ENCODE assay signal across 11 cellular contexts in the genomic region with DNA sequence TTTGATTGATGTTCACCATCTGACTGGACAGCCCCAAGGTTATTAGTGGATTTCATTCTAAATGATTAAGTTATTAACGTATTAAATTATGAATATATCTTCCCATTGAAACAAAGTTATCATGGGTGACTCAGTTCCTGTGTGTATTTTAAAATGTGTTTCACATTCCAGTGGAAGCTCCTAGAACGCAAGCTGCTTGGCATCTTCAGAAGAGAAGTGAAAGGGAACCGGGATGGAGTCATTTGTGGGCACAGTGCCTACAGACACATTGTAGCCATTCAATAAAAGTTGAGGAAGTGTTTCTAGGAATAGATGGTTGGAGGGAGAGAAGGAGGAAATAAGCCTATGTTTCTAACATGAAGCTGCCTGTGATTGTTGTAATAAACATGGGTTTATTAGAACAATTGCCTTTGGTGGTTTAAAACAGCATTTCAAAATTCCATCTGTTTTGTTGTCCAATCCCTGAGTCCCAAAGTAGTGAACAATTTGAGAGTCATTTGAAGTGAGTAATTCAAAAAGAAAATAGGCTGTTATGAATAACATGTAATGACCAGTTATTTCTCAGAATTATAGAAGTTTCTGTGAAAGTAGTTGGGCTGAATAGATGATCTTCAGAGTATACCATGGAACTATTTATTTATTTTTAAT.
DNase-seq lines count a peak whose midpoint lies in the region; ATAC-seq and TF ChIP-seq lines count a peak whose summit lies in the region.
"Had no signal": no experiment of that assay in that cellular context is flagged by ENCODE, and none has a peak within 500 bp of the region (broad histone marks: within the 10 kb centered on the region; RNA-seq: fewer than 3 reads in every experiment).

No MANE protein-coding gene starts in this region.

- H3K4me1 ChIP-seq in vagina = peaks cover 18% of the 10 kb centered on the region

- peak; percentile 72 for DNase-seq in HFF-Myc (ENCODE audit: extremely low read depth, low read depth)
- DNase-seq in astrocyte of the cerebellum (ENCODE audit: low read depth) = peak; percentile 88
- peak; percentile 31 for DNase-seq in left ventricle myocardium superior
- peak; percentile 90 for DNase-seq in stromal cell of bone marrow (ENCODE audit: low read depth)
- no peak for DNase-seq in activated CD8-positive, alpha-beta T cell treated with anti-CD3 and anti-CD28 coated beads, Interleukin-2, amount 10 ng/mL, durations not matched to agents 7 days and 5 days
- DNase-seq in vagina (ENCODE audit: extremely low spot score in 2 of 2) = no peak
- no peak for DNase-seq in activated CD8-positive, alpha-beta memory T cell treated with anti-CD3 and anti-CD28 coated beads for 24 hours
- DNase-seq: activated CD8-positive, alpha-beta memory T cell treated with anti-CD3 and anti-CD28 coated beads, Interleukin-2, amount 50 U/mL, for 4 hours; NK-92 treated with Interleukin-12 subunit alpha and Interleukin-12 subunit beta, amount 100 ng/mL, for 24 hours; stimulated activated CD4-positive, alpha-beta T cell treated with anti-CD3 and anti-CD28 coated beads, Interleukin-1b, Interleukin-23, amount 100 ng/mL, for 48 hours had no signal

- H3K27me3 Mint-ChIP-seq in activated CD8-positive, alpha-beta T cell treated with anti-CD3 and anti-CD28 coated beads, Interleukin-2, amount 10 ng/mL, durations not matched to agents 7 days and 5 days (ENCODE audit: low read depth) = no peaks in the 10 kb centered on the region

- no peaks in the 10 kb centered on the region for H3K9me3 Mint-ChIP-seq in activated CD8-positive, alpha-beta T cell treated with anti-CD3 and anti-CD28 coated beads, Interleukin-2, amount 10 ng/mL, durations not matched to agents 7 days and 5 days (ENCODE audit: insufficient read depth)

- ATAC-seq in left ventricle myocardium superior = peak; percentile 84
- no peak for ATAC-seq in activated CD8-positive, alpha-beta T cell treated with anti-CD3 and anti-CD28 coated beads, Interleukin-2, amount 10 ng/mL, durations not matched to agents 7 days and 5 days
- ATAC-seq in GM19351 (IDR thresholded peaks at IDR 0.05; ENCODE audit: unreplicated experiment) = no peak

- no peak overlapping the region for H3K27ac Mint-ChIP-seq in activated CD8-positive, alpha-beta T cell treated with anti-CD3 and anti-CD28 coated beads, Interleukin-2, amount 10 ng/mL, durations not matched to agents 7 days and 5 days

- H3K27ac ChIP-seq in vagina = no peak overlapping the region

- H3K36me3 Mint-ChIP-seq in activated CD8-positive, alpha-beta T cell treated with anti-CD3 and anti-CD28 coated beads, Interleukin-2, amount 10 ng/mL, durations not matched to agents 7 days and 5 days (ENCODE audit: low read depth) = no peaks in the 10 kb centered on the region

- H3K4me3 ChIP-seq in HFF-Myc (replicated peaks; ENCODE audit: low read depth, low read length) (no peak overlapping the region), astrocyte of the cerebellum (ENCODE audit: low read depth, low read length) (no peak overlapping the region), vagina (no peak overlapping the region)

- in situ Hi-C loops in astrocyte of the cerebellum (cut with HindIII; ENCODE audit: low sequenced_read_pairs) = no loop called here

- CTCF ChIA-PET in activated CD8-positive, alpha-beta T cell treated with anti-CD3 and anti-CD28 coated beads, Interleukin-2, amount 10 ng/mL, durations not matched to agents 7 days and 5 days (lab: Charles Lee) = no interaction called here

- intact Hi-C loops in left ventricle myocardium superior (cut with micrococcal nuclease) = no loop called here
- intact Hi-C loops in vagina (cut with DNase I) = no loop called here

- H3K36me3 ChIP-seq in vagina = no peaks in the 10 kb centered on the region

- H3K4me1 Mint-ChIP-seq in activated CD8-positive, alpha-beta T cell treated with anti-CD3 and anti-CD28 coated beads, Interleukin-2, amount 10 ng/mL, durations not matched to agents 7 days and 5 days (ENCODE audit: low read depth) = no peaks in the 10 kb centered on the region

- no peak for TF ChIP-seq POLR2A in vagina (IDR thresholded peaks at IDR 0.05)

- no peak overlapping the region for H3K4me3 Mint-ChIP-seq in activated CD8-positive, alpha-beta T cell treated with anti-CD3 and anti-CD28 coated beads, Interleukin-2, amount 10 ng/mL, durations not matched to agents 7 days and 5 days

- no peaks in the 10 kb centered on the region for H3K9me3 ChIP-seq in vagina

- no peak for TF ChIP-seq CTCF in HFF-Myc (IDR thresholded peaks at IDR 0.05; ENCODE audit: low read depth, low read length, missing control alignments)
- no peak for TF ChIP-seq CTCF in astrocyte of the cerebellum (IDR thresholded peaks at IDR 0.05; ENCODE audit: low read depth, low read length, missing control alignments)
- no peak for TF ChIP-seq CTCF in vagina (IDR thresholded peaks at IDR 0.05)

- POLR2A ChIA-PET in activated CD8-positive, alpha-beta T cell treated with anti-CD3 and anti-CD28 coated beads, Interleukin-2, amount 10 ng/mL, durations not matched to agents 7 days and 5 days (lab: Charles Lee) = no interaction called here

- H3K27me3 ChIP-seq in vagina = no peaks in the 10 kb centered on the region

Comparison
In these comparisons a context has a peak if more than half of its experiments do, and no peak if none do; other contexts are left out.
1. DNase-seq: peak in HFF-Myc (single experiment), astrocyte of the cerebellum (single experiment), left ventricle myocardium superior (single experiment) and stromal cell of bone marrow (single experiment); none in activated CD8-positive, alpha-beta T cell treated with anti-CD3 and anti-CD28 coated beads, Interleukin-2, amount 10 ng/mL, durations not matched to agents 7 days and 5 days (single experiment), vagina (0 of 2) and activated CD8-positive, alpha-beta memory T cell treated with anti-CD3 and anti-CD28 coated beads for 24 hours (single experiment).